ENCODE assay signal across 1 cellular context in the genomic region with DNA sequence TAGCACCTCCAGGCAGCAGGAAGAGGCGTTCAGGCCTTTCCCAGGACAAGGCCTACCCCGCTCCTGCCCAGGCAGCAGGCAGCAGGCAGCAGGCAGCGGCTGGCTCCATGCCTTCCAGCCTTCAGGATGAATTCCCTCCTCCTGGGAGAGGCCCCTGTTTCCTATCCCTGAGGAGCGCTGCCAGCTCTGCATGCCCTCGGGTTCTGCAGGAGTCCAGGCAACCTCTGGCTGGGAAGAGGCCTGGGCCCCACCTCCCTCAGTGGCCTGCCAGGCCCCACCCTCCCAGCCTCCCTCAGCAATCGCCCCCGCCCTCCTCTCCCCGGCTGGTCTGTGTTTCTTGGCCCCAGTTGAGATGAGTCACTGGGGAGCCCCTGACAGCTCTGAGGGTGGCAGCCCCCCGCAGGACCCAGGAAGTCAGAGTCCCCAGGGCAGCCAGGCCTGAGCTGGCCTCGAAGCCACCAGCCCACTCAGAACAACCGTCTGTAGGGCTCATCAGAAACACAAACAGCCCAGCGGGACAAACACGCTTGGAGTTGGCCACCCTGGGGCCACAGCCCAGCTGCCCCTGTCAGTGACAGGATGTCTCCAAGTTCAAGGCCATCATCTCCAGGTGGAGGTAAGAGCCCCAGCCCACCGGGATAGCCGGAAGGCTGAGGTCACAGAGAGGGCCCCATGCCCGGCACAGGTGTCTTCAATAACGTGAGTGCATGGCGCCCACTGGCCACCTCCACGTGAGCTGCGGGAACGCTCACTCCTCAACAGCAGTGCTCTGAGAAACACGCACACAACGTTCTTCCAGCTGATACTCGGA.
TF ChIP-seq lines count a peak whose summit lies in the region.

No MANE protein-coding gene starts in this region.

TF ChIP-seq in HepG2, 621 proteins besides CTCF, POLR2A, EP300 and RAD21 (continued from another document and continues in another):
- TF ChIP-seq, protein P1, sequence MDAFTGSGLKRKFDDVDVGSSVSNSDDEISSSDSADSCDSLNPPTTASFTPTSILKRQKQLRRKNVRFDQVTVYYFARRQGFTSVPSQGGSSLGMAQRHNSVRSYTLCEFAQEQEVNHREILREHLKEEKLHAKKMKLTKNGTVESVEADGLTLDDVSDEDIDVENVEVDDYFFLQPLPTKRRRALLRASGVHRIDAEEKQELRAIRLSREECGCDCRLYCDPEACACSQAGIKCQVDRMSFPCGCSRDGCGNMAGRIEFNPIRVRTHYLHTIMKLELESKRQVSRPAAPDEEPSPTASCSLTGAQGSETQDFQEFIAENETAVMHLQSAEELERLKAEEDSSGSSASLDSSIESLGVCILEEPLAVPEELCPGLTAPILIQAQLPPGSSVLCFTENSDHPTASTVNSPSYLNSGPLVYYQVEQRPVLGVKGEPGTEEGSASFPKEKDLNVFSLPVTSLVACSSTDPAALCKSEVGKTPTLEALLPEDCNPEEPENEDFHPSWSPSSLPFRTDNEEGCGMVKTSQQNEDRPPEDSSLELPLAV (CRISPR knock-in tag; conservative IDR thresholded peaks at IDR 0.05; ENCODE audit: low read depth), result no peak
- TF ChIP-seq ZNF552 (CRISPR knock-in tag; IDR thresholded peaks at IDR 0.05; ENCODE audit: borderline replicate concordance) (no peak), SRSF9 (IDR thresholded peaks at IDR 0.05; ENCODE audit: borderline replicate concordance, insufficient read depth, low read depth, low read length, poor library complexity, severe bottlenecking) (no peak), ZKSCAN5 (CRISPR knock-in tag; IDR thresholded peaks at IDR 0.05) (no peak), SOX13 (IDR thresholded peaks at IDR 0.05) (no peak), SOX13 (CRISPR knock-in tag; conservative IDR thresholded peaks at IDR 0.05 in 1 of 2, IDR thresholded peaks at IDR 0.05 in 1 of 2) (0 out of 4 replicates have a peak, but pooled peaks of 1 of the 2 experiments have one; percentile 6), MXD4 (CRISPR knock-in tag; IDR thresholded peaks at IDR 0.05) (no peak), IKZF4 (CRISPR knock-in tag; IDR thresholded peaks at IDR 0.05; ENCODE audit: borderline replicate concordance, low read depth, not compliant biosample characterization) (no peak), GFI1 (CRISPR knock-in tag; IDR thresholded peaks at IDR 0.05; ENCODE audit: borderline replicate concordance) (no peak; the same call in 1 of the 2 replicates), ZNF709 (CRISPR knock-in tag; IDR thresholded peaks at IDR 0.05) (no peak), PHF21A (CRISPR knock-in tag; IDR thresholded peaks at IDR 0.05) (peak; percentile 68), SP5 (CRISPR knock-in tag; IDR thresholded peaks at IDR 0.05; ENCODE audit: borderline replicate concordance, low read depth) (no peak), ZNF713 (CRISPR knock-in tag; IDR thresholded peaks at IDR 0.05) (no peak), DNMT3B (CRISPR knock-in tag; conservative IDR thresholded peaks at IDR 0.05) (no peak), SUZ12 (IDR thresholded peaks at IDR 0.05; ENCODE audit: low read depth, low read length) (no peak), ZNF720 (CRISPR knock-in tag; IDR thresholded peaks at IDR 0.05) (no peak), SP2 (CRISPR knock-in tag; IDR thresholded peaks at IDR 0.05) (no peak), SIX4 (CRISPR knock-in tag; IDR thresholded peaks at IDR 0.05) (no peak), MIER2 (CRISPR knock-in tag; IDR thresholded peaks at IDR 0.05) (no peak), ZNF3 (CRISPR knock-in tag; IDR thresholded peaks at IDR 0.05) (no peak), FOSL2 (CRISPR knock-in tag; IDR thresholded peaks at IDR 0.05) (peak; percentile 87), NFRKB (IDR thresholded peaks at IDR 0.05) (no peak), MEF2D (CRISPR knock-in tag; IDR thresholded peaks at IDR 0.05) (0 out of 2 replicates have a peak, but pooled peaks have one; percentile 35), ZKSCAN8 (CRISPR knock-in tag; IDR thresholded peaks at IDR 0.05; ENCODE audit: borderline replicate concordance) (no peak), ZNF432 (CRISPR knock-in tag; IDR thresholded peaks at IDR 0.05; ENCODE audit: borderline replicate concordance) (no peak), BHLHE40 (IDR thresholded peaks at IDR 0.05; ENCODE audit: low read length) (0 out of 2 replicates have a peak, but pooled peaks have one; percentile 50), SMYD3 (CRISPR knock-in tag; IDR thresholded peaks at IDR 0.05) (no peak), ZFP36L1 (CRISPR knock-in tag; IDR thresholded peaks at IDR 0.05) (no peak), ZFX (CRISPR knock-in tag; IDR thresholded peaks at IDR 0.05; ENCODE audit: low read depth) (peak; percentile 73), TCF12 (IDR thresholded peaks at IDR 0.05) (no peak), TCF12 (CRISPR knock-in tag; IDR thresholded peaks at IDR 0.05) (no peak), SCMH1 (CRISPR knock-in tag; IDR thresholded peaks at IDR 0.05; ENCODE audit: borderline replicate concordance) (no peak)
- TF ChIP-seq, protein P2, sequence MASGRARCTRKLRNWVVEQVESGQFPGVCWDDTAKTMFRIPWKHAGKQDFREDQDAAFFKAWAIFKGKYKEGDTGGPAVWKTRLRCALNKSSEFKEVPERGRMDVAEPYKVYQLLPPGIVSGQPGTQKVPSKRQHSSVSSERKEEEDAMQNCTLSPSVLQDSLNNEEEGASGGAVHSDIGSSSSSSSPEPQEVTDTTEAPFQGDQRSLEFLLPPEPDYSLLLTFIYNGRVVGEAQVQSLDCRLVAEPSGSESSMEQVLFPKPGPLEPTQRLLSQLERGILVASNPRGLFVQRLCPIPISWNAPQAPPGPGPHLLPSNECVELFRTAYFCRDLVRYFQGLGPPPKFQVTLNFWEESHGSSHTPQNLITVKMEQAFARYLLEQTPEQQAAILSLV (CRISPR knock-in tag; IDR thresholded peaks at IDR 0.05; ENCODE audit: borderline replicate concordance), result no peak
- TF ChIP-seq, protein P3, sequence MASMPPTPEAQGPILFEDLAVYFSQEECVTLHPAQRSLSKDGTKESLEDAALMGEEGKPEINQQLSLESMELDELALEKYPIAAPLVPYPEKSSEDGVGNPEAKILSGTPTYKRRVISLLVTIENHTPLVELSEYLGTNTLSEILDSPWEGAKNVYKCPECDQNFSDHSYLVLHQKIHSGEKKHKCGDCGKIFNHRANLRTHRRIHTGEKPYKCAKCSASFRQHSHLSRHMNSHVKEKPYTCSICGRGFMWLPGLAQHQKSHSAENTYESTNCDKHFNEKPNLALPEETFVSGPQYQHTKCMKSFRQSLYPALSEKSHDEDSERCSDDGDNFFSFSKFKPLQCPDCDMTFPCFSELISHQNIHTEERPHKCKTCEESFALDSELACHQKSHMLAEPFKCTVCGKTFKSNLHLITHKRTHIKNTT (CRISPR knock-in tag; IDR thresholded peaks at IDR 0.05), result no peak
- TF ChIP-seq, protein P4, sequence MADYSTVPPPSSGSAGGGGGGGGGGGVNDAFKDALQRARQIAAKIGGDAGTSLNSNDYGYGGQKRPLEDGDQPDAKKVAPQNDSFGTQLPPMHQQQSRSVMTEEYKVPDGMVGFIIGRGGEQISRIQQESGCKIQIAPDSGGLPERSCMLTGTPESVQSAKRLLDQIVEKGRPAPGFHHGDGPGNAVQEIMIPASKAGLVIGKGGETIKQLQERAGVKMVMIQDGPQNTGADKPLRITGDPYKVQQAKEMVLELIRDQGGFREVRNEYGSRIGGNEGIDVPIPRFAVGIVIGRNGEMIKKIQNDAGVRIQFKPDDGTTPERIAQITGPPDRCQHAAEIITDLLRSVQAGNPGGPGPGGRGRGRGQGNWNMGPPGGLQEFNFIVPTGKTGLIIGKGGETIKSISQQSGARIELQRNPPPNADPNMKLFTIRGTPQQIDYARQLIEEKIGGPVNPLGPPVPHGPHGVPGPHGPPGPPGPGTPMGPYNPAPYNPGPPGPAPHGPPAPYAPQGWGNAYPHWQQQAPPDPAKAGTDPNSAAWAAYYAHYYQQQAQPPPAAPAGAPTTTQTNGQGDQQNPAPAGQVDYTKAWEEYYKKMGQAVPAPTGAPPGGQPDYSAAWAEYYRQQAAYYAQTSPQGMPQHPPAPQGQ (CRISPR knock-in tag; IDR thresholded peaks at IDR 0.05; ENCODE audit: borderline replicate concordance), result no peak
- TF ChIP-seq, protein P5, sequence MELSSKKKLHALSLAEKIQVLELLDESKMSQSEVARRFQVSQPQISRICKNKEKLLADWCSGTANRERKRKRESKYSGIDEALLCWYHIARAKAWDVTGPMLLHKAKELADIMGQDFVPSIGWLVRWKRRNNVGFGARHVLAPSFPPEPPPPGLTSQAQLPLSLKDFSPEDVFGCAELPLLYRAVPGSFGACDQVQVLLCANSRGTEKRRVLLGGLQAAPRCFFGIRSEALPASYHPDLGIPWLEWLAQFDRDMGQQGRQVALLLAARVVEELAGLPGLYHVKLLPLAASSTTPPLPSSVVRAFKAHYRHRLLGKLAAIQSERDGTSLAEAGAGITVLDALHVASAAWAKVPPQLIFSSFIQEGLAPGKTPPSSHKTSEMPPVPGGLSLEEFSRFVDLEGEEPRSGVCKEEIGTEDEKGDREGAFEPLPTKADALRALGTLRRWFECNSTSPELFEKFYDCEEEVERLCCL (CRISPR knock-in tag; IDR thresholded peaks at IDR 0.05; ENCODE audit: borderline replicate concordance), result no peak
- TF ChIP-seq, protein P6, sequence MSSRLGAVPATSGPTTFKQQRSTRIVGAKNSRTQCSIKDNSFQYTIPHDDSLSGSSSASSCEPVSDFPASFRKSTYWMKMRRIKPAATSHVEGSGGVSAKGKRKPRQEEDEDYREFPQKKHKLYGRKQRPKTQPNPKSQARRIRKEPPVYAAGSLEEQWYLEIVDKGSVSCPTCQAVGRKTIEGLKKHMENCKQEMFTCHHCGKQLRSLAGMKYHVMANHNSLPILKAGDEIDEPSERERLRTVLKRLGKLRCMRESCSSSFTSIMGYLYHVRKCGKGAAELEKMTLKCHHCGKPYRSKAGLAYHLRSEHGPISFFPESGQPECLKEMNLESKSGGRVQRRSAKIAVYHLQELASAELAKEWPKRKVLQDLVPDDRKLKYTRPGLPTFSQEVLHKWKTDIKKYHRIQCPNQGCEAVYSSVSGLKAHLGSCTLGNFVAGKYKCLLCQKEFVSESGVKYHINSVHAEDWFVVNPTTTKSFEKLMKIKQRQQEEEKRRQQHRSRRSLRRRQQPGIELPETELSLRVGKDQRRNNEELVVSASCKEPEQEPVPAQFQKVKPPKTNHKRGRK (CRISPR knock-in tag; IDR thresholded peaks at IDR 0.05), result no peak
- TF ChIP-seq, protein P7, sequence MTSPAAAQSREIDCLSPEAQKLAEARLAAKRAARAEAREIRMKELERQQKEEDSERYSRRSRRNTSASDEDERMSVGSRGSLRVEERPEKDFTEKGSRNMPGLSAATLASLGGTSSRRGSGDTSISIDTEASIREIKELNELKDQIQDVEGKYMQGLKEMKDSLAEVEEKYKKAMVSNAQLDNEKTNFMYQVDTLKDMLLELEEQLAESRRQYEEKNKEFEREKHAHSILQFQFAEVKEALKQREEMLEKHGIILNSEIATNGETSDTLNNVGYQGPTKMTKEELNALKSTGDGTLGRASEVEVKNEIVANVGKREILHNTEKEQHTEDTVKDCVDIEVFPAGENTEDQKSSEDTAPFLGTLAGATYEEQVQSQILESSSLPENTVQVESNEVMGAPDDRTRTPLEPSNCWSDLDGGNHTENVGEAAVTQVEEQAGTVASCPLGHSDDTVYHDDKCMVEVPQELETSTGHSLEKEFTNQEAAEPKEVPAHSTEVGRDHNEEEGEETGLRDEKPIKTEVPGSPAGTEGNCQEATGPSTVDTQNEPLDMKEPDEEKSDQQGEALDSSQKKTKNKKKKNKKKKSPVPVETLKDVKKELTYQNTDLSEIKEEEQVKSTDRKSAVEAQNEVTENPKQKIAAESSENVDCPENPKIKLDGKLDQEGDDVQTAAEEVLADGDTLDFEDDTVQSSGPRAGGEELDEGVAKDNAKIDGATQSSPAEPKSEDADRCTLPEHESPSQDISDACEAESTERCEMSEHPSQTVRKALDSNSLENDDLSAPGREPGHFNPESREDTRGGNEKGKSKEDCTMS (CRISPR knock-in tag; conservative IDR thresholded peaks at IDR 0.05), result no peak
- TF ChIP-seq, protein P8, sequence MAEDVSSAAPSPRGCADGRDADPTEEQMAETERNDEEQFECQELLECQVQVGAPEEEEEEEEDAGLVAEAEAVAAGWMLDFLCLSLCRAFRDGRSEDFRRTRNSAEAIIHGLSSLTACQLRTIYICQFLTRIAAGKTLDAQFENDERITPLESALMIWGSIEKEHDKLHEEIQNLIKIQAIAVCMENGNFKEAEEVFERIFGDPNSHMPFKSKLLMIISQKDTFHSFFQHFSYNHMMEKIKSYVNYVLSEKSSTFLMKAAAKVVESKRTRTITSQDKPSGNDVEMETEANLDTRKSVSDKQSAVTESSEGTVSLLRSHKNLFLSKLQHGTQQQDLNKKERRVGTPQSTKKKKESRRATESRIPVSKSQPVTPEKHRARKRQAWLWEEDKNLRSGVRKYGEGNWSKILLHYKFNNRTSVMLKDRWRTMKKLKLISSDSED (CRISPR knock-in tag; IDR thresholded peaks at IDR 0.05), result no peak
- TF ChIP-seq, protein P9, sequence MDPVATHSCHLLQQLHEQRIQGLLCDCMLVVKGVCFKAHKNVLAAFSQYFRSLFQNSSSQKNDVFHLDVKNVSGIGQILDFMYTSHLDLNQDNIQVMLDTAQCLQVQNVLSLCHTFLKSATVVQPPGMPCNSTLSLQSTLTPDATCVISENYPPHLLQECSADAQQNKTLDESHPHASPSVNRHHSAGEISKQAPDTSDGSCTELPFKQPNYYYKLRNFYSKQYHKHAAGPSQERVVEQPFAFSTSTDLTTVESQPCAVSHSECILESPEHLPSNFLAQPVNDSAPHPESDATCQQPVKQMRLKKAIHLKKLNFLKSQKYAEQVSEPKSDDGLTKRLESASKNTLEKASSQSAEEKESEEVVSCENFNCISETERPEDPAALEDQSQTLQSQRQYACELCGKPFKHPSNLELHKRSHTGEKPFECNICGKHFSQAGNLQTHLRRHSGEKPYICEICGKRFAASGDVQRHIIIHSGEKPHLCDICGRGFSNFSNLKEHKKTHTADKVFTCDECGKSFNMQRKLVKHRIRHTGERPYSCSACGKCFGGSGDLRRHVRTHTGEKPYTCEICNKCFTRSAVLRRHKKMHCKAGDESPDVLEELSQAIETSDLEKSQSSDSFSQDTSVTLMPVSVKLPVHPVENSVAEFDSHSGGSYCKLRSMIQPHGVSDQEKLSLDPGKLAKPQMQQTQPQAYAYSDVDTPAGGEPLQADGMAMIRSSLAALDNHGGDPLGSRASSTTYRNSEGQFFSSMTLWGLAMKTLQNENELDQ (CRISPR knock-in tag; IDR thresholded peaks at IDR 0.05; ENCODE audit: borderline replicate concordance), result no peak
- TF ChIP-seq, protein P10, sequence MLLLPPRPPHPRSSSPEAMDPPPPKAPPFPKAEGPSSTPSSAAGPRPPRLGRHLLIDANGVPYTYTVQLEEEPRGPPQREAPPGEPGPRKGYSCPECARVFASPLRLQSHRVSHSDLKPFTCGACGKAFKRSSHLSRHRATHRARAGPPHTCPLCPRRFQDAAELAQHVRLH (CRISPR knock-in tag; IDR thresholded peaks at IDR 0.05; ENCODE audit: borderline replicate concordance, low read depth), result peak; percentile 50; the same call in 1 of the 2 replicates
